12 cellular contexts compared by ENCODE assay signal in the genomic region with DNA sequence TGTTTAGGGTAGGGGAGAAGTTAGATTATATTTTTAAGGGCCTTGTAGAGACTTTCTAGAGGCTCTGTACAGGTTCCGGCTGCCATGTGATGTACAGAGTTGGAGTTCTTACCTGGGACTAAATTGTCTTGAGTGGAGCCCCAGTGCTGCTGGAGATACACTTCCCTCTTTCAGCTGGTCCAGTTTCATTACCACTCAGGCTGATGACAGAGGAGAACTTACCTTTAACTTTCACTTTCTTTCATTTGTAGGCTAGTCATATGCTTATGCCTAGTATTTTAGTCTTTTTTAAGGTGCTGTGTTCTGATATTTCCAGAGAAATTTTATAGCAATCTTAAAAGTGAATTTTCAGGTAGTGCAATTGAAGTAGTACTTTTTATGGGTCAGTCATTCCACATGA.
DNase-seq lines count a peak whose midpoint lies in the region; ATAC-seq, FAIRE-seq and TF ChIP-seq lines count a peak whose summit lies in the region.
"Had no signal": no experiment of that assay in that cellular context is flagged by ENCODE, and none has a peak within 500 bp of the region (broad histone marks: within the 10 kb centered on the region; RNA-seq: fewer than 3 reads in every experiment).

No MANE protein-coding gene starts in this region.

- H3K4me1 ChIP-seq in astrocyte (ENCODE audit: insufficient read depth, low read length), result no peaks in the 10 kb centered on the region
- H3K4me1 ChIP-seq: pancreas had no signal

- no peaks in the 10 kb centered on the region for H3K27me3 Mint-ChIP-seq in astrocyte (ENCODE audit: low read depth, unreplicated experiment)

- no peak overlapping the region for H3K9ac ChIP-seq in astrocyte (ENCODE audit: low read length)

- no peaks in the 10 kb centered on the region for H3K79me2 ChIP-seq in astrocyte (ENCODE audit: insufficient read depth, low read length)

- H3K4me3 ChIP-seq in astrocyte (ENCODE audit: insufficient read depth, low read depth, low read length), result no peak overlapping the region
- H3K4me3 ChIP-seq: pancreas had no signal

- H3K9me3 ChIP-seq in astrocyte (ENCODE audit: insufficient read depth, low read depth, low read length), result no peaks in the 10 kb centered on the region
- H3K9me3 ChIP-seq: pancreas had no signal

- H4K20me1 ChIP-seq in astrocyte (ENCODE audit: insufficient read depth, low read length), result peaks cover 18% of the 10 kb centered on the region

- TF ChIP-seq CTCF in astrocyte (IDR thresholded peaks at IDR 0.05; ENCODE audit: insufficient read depth, low read depth, low read length), result no peak

- no peaks in the 10 kb centered on the region for H3K36me3 ChIP-seq in astrocyte (ENCODE audit: insufficient read depth, low read length)
- H3K36me3 ChIP-seq: pancreas had no signal

- peaks cover 12% of the 10 kb centered on the region for H3K36me3 Mint-ChIP-seq in astrocyte (ENCODE audit: low read depth, unreplicated experiment)

- no peak overlapping the region for H3K4me2 ChIP-seq in astrocyte (ENCODE audit: low read length)

- H3K9me3 Mint-ChIP-seq in astrocyte (ENCODE audit: unreplicated experiment), result no peaks in the 10 kb centered on the region
- H3K9me3 Mint-ChIP-seq: activated T-helper 2 cell treated with anti-CD3 and anti-CD28 coated beads, Interferon-gamma antibody, Interleukin-2, Interleukin-4, amounts not matched to agents 10 μg/mL and 5 μg/mL and 100 μg/mL, durations not matched to agents 14 hours and 24 hours and 36 hours had no signal

- H3K27ac Mint-ChIP-seq in astrocyte (ENCODE audit: unreplicated experiment), result peak overlapping the region; percentile 14
- H3K27ac Mint-ChIP-seq: activated T-helper 2 cell treated with anti-CD3 and anti-CD28 coated beads, Interferon-gamma antibody, Interleukin-2, Interleukin-4, amounts not matched to agents 10 μg/mL and 5 μg/mL and 100 μg/mL, durations not matched to agents 14 hours and 24 hours and 36 hours had no signal

- H3K27me3 ChIP-seq in astrocyte (ENCODE audit: insufficient read depth, low read length), result no peaks in the 10 kb centered on the region
- H3K27me3 ChIP-seq: pancreas had no signal

- H3K4me1 Mint-ChIP-seq in astrocyte (ENCODE audit: low read depth, unreplicated experiment), result peaks cover 21% of the 10 kb centered on the region

- FAIRE-seq in GM18507 (lab: Jason Lieb, UNC) (peak; percentile 93), astrocyte (lab: Jason Lieb, UNC) (no peak), urothelium cell line (lab: Jason Lieb, UNC) (no peak)
- FAIRE-seq: pancreas had no signal

- no peak overlapping the region for H2AFZ ChIP-seq in astrocyte (ENCODE audit: low read depth, low read length)

- ATAC-seq in GM21526 (IDR thresholded peaks at IDR 0.05; ENCODE audit: low FRiP score, unreplicated experiment), result peak; percentile 83
- peak; percentile 88 for ATAC-seq in HG03460 (IDR thresholded peaks at IDR 0.05; ENCODE audit: unreplicated experiment)

- DNase-seq in GM18507 (ENCODE audit: extremely low spot score, insufficient read length, low read depth) (peak; percentile 43), astrocyte (ENCODE audit: low read depth) (no peak), NCI-H1048 (lab: John Stamatoyannopoulos, UW) (no peak), cerebellar nuclear complex (lab: John Stamatoyannopoulos, UW) (no peak), urothelium cell line (ENCODE audit: low spot score) (no peak), activated gamma-delta T cell treated with Interleukin-2 at 50 U/mL for 16 hours (no peak)
- DNase-seq: Calu3, NCI-H510A, pancreas had no signal

- no peak overlapping the region for H3K27ac ChIP-seq in astrocyte (ENCODE audit: low read depth, low read length)
- H3K27ac ChIP-seq: pancreas had no signal

- no peak overlapping the region for H3K4me3 Mint-ChIP-seq in astrocyte (ENCODE audit: unreplicated experiment)
